Comparison of ENCODE assay signal across 9 cellular contexts in the genomic region with DNA sequence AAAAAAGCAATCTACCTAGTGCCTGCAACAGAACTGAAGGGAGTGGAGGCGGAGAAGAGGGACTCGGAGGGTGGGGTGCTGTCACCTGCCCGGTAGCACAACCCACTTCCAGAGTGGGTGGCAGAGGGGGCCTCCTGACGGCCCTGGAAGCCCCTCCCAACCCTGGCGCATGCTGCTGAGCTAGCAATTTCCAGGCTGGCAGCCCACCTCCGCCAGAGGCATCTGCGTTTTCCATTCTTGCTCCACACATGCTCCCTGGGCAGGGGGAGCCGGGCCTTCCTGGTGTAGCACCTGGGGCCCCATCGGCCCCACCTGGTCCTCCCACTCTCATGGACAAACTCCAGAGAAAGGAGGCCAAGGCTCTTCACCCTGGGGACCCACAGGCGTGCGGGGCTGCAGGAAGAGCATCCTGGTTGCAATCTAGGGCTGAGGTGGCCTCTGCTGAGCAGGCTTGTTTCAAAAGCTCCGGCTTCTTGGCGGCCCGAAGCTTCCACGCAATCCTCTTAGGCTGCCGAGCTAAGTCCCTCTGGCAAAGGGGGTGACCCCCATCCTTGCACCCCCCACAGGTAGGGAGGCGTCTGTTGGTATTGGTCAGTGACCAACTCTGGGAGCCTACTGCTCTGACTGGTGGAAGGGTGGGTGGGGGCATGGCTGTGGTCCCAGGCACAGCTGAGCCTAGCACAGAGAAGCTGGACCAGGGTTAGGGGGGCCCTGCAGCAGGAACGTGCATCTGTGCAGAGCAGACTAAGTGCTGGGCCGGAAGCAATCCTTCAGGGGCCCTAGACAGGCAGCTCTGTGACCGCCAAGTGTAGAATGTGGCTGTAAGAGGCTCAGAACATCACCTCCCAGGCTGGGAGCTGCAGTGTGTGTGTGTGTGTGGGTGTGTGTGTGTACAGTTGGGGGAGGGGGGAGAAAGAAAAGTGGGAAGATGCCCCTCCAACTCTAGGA. TPM values are rescaled to one million over a fixed set of nuclear protein-coding genes. Genes with fewer than 3 reads are reported as not detected.
DNase-seq lines count a peak whose midpoint lies in the region; ATAC-seq, FAIRE-seq and TF ChIP-seq lines count a peak whose summit lies in the region.
"Had no signal": no experiment of that assay in that cellular context is flagged by ENCODE, and none has a peak within 500 bp of the region (broad histone marks: within the 10 kb centered on the region; RNA-seq: fewer than 3 reads in every experiment).

No MANE protein-coding gene starts in this region.

- no peak for TF ChIP-seq CTCF in BE2C (IDR thresholded peaks at IDR 0.05; ENCODE audit: low read depth, low read length)
- no peak for TF ChIP-seq CTCF in Loucy (conservative IDR thresholded peaks at IDR 0.05; ENCODE audit: low read length)
- TF ChIP-seq CTCF in bronchial epithelial cell (IDR thresholded peaks at IDR 0.05; ENCODE audit: insufficient read depth, low read length, severe bottlenecking): no peak
- no peak for TF ChIP-seq CTCF in upper lobe of left lung (IDR thresholded peaks at IDR 0.05)

- H3K36me3 ChIP-seq in BE2C (no peaks in the 10 kb centered on the region), Loucy (ENCODE audit: insufficient read depth, low read length) (peaks cover 64% of the 10 kb centered on the region), bronchial epithelial cell (ENCODE audit: control insufficient read depth, insufficient read depth, low read length) (peaks cover 5% of the 10 kb centered on the region), upper lobe of left lung (peaks cover 0 to 11% (median 0%) of the 10 kb centered on the region in 4 donors)
- H3K36me3 ChIP-seq: cardiac muscle cell had no signal

- no peak overlapping the region for H3K27ac ChIP-seq in upper lobe of left lung
- H3K27ac ChIP-seq: cardiac muscle cell had no signal

- no peaks in the 10 kb centered on the region for H3K9me2 ChIP-seq in Loucy (replicated peaks; ENCODE audit: low read depth, low read length)

- H3K9ac ChIP-seq in Loucy (ENCODE audit: low read depth, low read length, poor library complexity, severe bottlenecking): peak overlapping the region; percentile 95

- peaks cover 68% of the 10 kb centered on the region for H4K20me1 ChIP-seq in Loucy (ENCODE audit: insufficient read depth, low read length, poor library complexity, severe bottlenecking)

- ATAC-seq in left lobe of liver: peak; percentile 0
- ATAC-seq in upper lobe of left lung (ENCODE audit: low FRiP score in 2 of 2): no peak
- no peak for ATAC-seq in GM21367 (IDR thresholded peaks at IDR 0.05; ENCODE audit: unreplicated experiment)
- no peak for ATAC-seq in HG03039 (IDR thresholded peaks at IDR 0.05; ENCODE audit: unreplicated experiment)

- WGBS in upper lobe of left lung, 2 donors: 78 to 87% methylated on average over 5 to 19 of the region's 20 CpGs

- no peak for FAIRE-seq in bronchial epithelial cell (lab: Jason Lieb, UNC)

- TF ChIP-seq POLR2A in upper lobe of left lung (IDR thresholded peaks at IDR 0.05): no peak

- DNase-seq in BE2C (no peak), bronchial epithelial cell (ENCODE audit: low read depth) (no peak), left lobe of liver (ENCODE audit: low spot score) (peak; percentile 45), upper lobe of left lung (peak; percentile 20 to 47), NCI-H2107 (lab: John Stamatoyannopoulos, UW) (no peak)

- H3K4me2 ChIP-seq in Loucy (ENCODE audit: low read depth, low read length, poor library complexity, severe bottlenecking): peak overlapping the region; percentile 98

- H2AFZ ChIP-seq in Loucy (ENCODE audit: low read length): no peak overlapping the region

- TF ChIP-seq EP300 in upper lobe of left lung (IDR thresholded peaks at IDR 0.05): no peak

- H3F3A ChIP-seq in Loucy (ENCODE audit: low read depth): 0 out of 2 replicates have a peak, but pooled peaks cover 6% of the 10 kb centered on the region

- H3K9me3 ChIP-seq in BE2C: no peaks in the 10 kb centered on the region
- H3K9me3 ChIP-seq in Loucy (ENCODE audit: insufficient read depth, low read depth, low read length): no peaks in the 10 kb centered on the region
- H3K9me3 ChIP-seq in upper lobe of left lung: no peaks in the 10 kb centered on the region

- H3K27me3 ChIP-seq in BE2C (no peaks in the 10 kb centered on the region), Loucy (ENCODE audit: insufficient read depth, low read length, poor library complexity, severe bottlenecking) (peaks cover 27% of the 10 kb centered on the region), bronchial epithelial cell (ENCODE audit: control insufficient read depth, insufficient read depth, low read length) (no peaks in the 10 kb centered on the region), upper lobe of left lung (no peaks in the 10 kb centered on the region)

- H3K79me2 ChIP-seq in Loucy (ENCODE audit: insufficient read depth, low read length): peaks cover 96% of the 10 kb centered on the region

- H3K4me1 ChIP-seq in BE2C (no peaks in the 10 kb centered on the region), Loucy (ENCODE audit: insufficient read depth, low read length, poor library complexity, severe bottlenecking) (peaks cover 36% of the 10 kb centered on the region), upper lobe of left lung (peaks cover 19 to 59% (median 31%) of the 10 kb centered on the region in 4 donors)

- H3K4me3 ChIP-seq in BE2C (ENCODE audit: low read depth, low read length): peak overlapping the region; percentile 58
- H3K4me3 ChIP-seq in Loucy (ENCODE audit: low read length, poor library complexity, severe bottlenecking): peak overlapping the region; percentile 90
- H3K4me3 ChIP-seq in bronchial epithelial cell (ENCODE audit: low read depth, low read length): peak overlapping the region; percentile 72
- H3K4me3 ChIP-seq in upper lobe of left lung: peak overlapping the region; percentile 52 to 79 (median 64)

RNA-seq across cellular contexts. Expression of gene HS6ST1, which starts 2.6 kb away (rescaled TPM):
- polyA plus RNA-seq in BE2C (2012; ENCODE audit: insufficient read depth, insufficient read length, low read depth): 35.2 TPM
- total RNA-seq in bronchial epithelial cell (19.2 and 21.3 TPM in 2 replicates), left lobe of liver (21.8 TPM), upper lobe of left lung (10 to 100 TPM; 24.0 to 96.8 (median 37.0) TPM)

Comparison
In these comparisons a context has a peak if more than half of its experiments do, and no peak if none do; other contexts are left out.
1. DNase-seq: peak in left lobe of liver (single experiment) and upper lobe of left lung (2 of 2); none in BE2C (single experiment), bronchial epithelial cell (single experiment) and NCI-H2107 (single experiment).
2. Peak in every context shown above with its lines, with median percentiles within 50 percentile points of each other: H3K4me3 ChIP-seq.